ENCODE assay signal across 8 cellular contexts in genomic region chr11:30322826-30323710, GRCh38.
DNase-seq lines count a peak whose midpoint lies in the region; FAIRE-seq and TF ChIP-seq lines count a peak whose summit lies in the region.

ARL14EP (plus strand) TSS chr11:30323104; CDS start chr11:30330949, 7,845 bp downstream.

- H4K20me1 ChIP-seq in Loucy (ENCODE audit: insufficient read depth, low read length, poor library complexity, severe bottlenecking), result peaks cover 31% of the 10 kb centered on the region

- H3K9me2 ChIP-seq in Loucy (replicated peaks; ENCODE audit: low read depth, low read length), result 0 out of 2 replicates have a peak, but pooled peaks cover 5% of the 10 kb centered on the region

- H3K9me3 Mint-ChIP-seq in nephron, result no peaks in the 10 kb centered on the region
- no peaks in the 10 kb centered on the region for H3K9me3 Mint-ChIP-seq in stimulated activated naive CD8-positive, alpha-beta T cell treated with anti-CD3 and anti-CD28 coated beads, Interleukin-15, Interleukin-2, amounts not matched to agents 100 ng/mL and 50 ng/mL, for 24 hours

- H3K79me2 ChIP-seq in Loucy (ENCODE audit: insufficient read depth, low read length), result peaks cover 45% of the 10 kb centered on the region

- peaks cover 7% of the 10 kb centered on the region for H3K36me3 Mint-ChIP-seq in nephron (ENCODE audit: low read depth)
- peaks cover 14% of the 10 kb centered on the region for H3K36me3 Mint-ChIP-seq in stimulated activated naive CD8-positive, alpha-beta T cell treated with anti-CD3 and anti-CD28 coated beads, Interleukin-15, Interleukin-2, amounts not matched to agents 100 ng/mL and 50 ng/mL, for 24 hours (ENCODE audit: low read depth)

- H3K9me3 ChIP-seq in Loucy (ENCODE audit: insufficient read depth, low read depth, low read length), result no peaks in the 10 kb centered on the region

- no peaks in the 10 kb centered on the region for H3K27me3 ChIP-seq in Loucy (ENCODE audit: insufficient read depth, low read length, poor library complexity, severe bottlenecking)

- H3F3A ChIP-seq in Loucy (ENCODE audit: low read depth), result no peaks in the 10 kb centered on the region

- DNase-seq in EL (peak; percentile 95), H54 (ENCODE audit: insufficient read length, low spot score) (peak; percentile 60), SHP77 (lab: John Stamatoyannopoulos, UW) (peak; percentile 86), fibroblast of pulmonary artery (ENCODE audit: low read depth) (peak; percentile 98)
- peak; percentile 84 for DNase-seq in activated effector memory CD4-positive, alpha-beta T cell treated with Interleukin-2 at 50 U/mL for 16 hours

- peak within 1 kb of the TSS; percentile 97 to 100 (median 98) for H3K4me3 Mint-ChIP-seq in nephron
- H3K4me3 Mint-ChIP-seq in stimulated activated naive CD8-positive, alpha-beta T cell treated with anti-CD3 and anti-CD28 coated beads, Interleukin-15, Interleukin-2, amounts not matched to agents 100 ng/mL and 50 ng/mL, for 24 hours, result peak within 1 kb of the TSS; percentile 99

- peak within 1 kb of the TSS; percentile 82 for H3K4me2 ChIP-seq in Loucy (ENCODE audit: low read depth, low read length, poor library complexity, severe bottlenecking)

- H3K4me1 ChIP-seq in Loucy (ENCODE audit: insufficient read depth, low read length, poor library complexity, severe bottlenecking), result peaks cover 35% of the 10 kb centered on the region

- peak within 1 kb of the TSS; percentile 89 for H3K4me3 ChIP-seq in Loucy (ENCODE audit: low read length, poor library complexity, severe bottlenecking)
- peak within 1 kb of the TSS; percentile 89 for H3K4me3 ChIP-seq in fibroblast of pulmonary artery (replicated peaks; ENCODE audit: low read depth, low read length)

- peaks cover 29% of the 10 kb centered on the region for H3K4me1 Mint-ChIP-seq in nephron
- H3K4me1 Mint-ChIP-seq in stimulated activated naive CD8-positive, alpha-beta T cell treated with anti-CD3 and anti-CD28 coated beads, Interleukin-15, Interleukin-2, amounts not matched to agents 100 ng/mL and 50 ng/mL, for 24 hours (ENCODE audit: low read depth), result peaks cover 50% of the 10 kb centered on the region

- H3K27me3 Mint-ChIP-seq in nephron (ENCODE audit: low read depth), result peaks cover 4% of the 10 kb centered on the region
- peaks cover 4% of the 10 kb centered on the region for H3K27me3 Mint-ChIP-seq in stimulated activated naive CD8-positive, alpha-beta T cell treated with anti-CD3 and anti-CD28 coated beads, Interleukin-15, Interleukin-2, amounts not matched to agents 100 ng/mL and 50 ng/mL, for 24 hours

- H3K36me3 ChIP-seq in Loucy (ENCODE audit: insufficient read depth, low read length), result no peaks in the 10 kb centered on the region

- peak within 1 kb of the TSS; percentile 87 for H2AFZ ChIP-seq in Loucy (ENCODE audit: low read length)

- peak; percentile 89 for TF ChIP-seq POLR2A in H54 (IDR thresholded peaks at IDR 0.05; ENCODE audit: low read depth, low read length)

- FAIRE-seq in H54 (lab: Jason Lieb, UNC), result peak; percentile 97

- H3K9ac ChIP-seq in Loucy (ENCODE audit: low read depth, low read length, poor library complexity, severe bottlenecking), result peak within 1 kb of the TSS; percentile 86

- TF ChIP-seq CTCF in Loucy (conservative IDR thresholded peaks at IDR 0.05; ENCODE audit: low read length) (no peak), fibroblast of pulmonary artery (IDR thresholded peaks at IDR 0.05; ENCODE audit: low read length, missing control alignments) (no peak), nephron (IDR thresholded peaks at IDR 0.05; ENCODE audit: unreplicated experiment in 3 of 3) (no peak)

- peak within 1 kb of the TSS; percentile 90 to 99 (median 97) for H3K27ac Mint-ChIP-seq in nephron
- H3K27ac Mint-ChIP-seq in stimulated activated naive CD8-positive, alpha-beta T cell treated with anti-CD3 and anti-CD28 coated beads, Interleukin-15, Interleukin-2, amounts not matched to agents 100 ng/mL and 50 ng/mL, for 24 hours, result peak within 1 kb of the TSS; percentile 100

Comparison
In these comparisons a context has a peak if more than half of its experiments do, and no peak if none do; other contexts are left out.
1. Peak in every context shown above with its lines: DNase-seq and H3K4me3 ChIP-seq.